ENCODE assay signal across 15 cellular contexts in the genomic region with DNA sequence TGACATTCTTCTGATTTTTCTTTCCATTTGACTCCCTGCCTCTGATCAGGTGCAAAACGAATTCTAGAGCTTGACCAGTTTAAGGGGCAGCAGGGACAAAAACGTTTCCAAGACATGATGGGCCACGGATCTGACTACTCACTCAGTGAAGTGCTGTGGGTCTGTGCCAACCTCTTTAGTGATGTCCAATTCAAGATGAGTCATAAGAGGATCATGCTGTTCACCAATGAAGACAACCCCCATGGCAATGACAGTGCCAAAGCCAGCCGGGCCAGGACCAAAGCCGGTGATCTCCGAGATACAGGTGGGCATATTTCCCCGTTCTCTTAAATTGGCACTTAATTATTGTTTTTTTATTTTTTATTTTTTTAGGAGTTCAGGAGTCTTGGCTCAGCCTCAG. TPM values are rescaled to one million over a fixed set of nuclear protein-coding genes. Genes with fewer than 3 reads are reported as not detected.
A peak's percentile ranks its signal among the peaks of the same experiment; 100 is the strongest.
DNase-seq lines count a peak whose midpoint lies in the region; ATAC-seq and TF ChIP-seq lines count a peak whose summit lies in the region.
"Had no signal": no experiment of that assay in that cellular context is flagged by ENCODE, and none has a peak within 500 bp of the region (broad histone marks: within the 10 kb centered on the region; RNA-seq: fewer than 3 reads in every experiment).

No MANE protein-coding gene starts in this region.

- peaks cover 6% of the 10 kb centered on the region for H3K4me1 Mint-ChIP-seq in MCF 10A (ENCODE audit: insufficient read depth, unreplicated experiment)
- H3K4me1 Mint-ChIP-seq in endothelial cell (ENCODE audit: unreplicated experiment) = no peaks in the 10 kb centered on the region
- H3K4me1 Mint-ChIP-seq: nephron progenitor cell had no signal

- H3K27ac ChIP-seq in breast epithelium = no peak overlapping the region
- H3K27ac ChIP-seq in adrenal gland = peak overlapping the region in 4 of 5 donors; percentile 20 to 73 (median 48)
- H3K27ac ChIP-seq: body of pancreas, WERI-Rb-1 had no signal

- BruUV-seq in MCF 10A (replicated peaks; lab: Mats Ljungman, UMichigan) = TSS peak; percentile 17

- TF ChIP-seq POLR2A in breast epithelium (IDR thresholded peaks at IDR 0.05) (no peak), adrenal gland (IDR thresholded peaks at IDR 0.05) (no peak)

- H3K4me3 Mint-ChIP-seq in MCF 10A (ENCODE audit: unreplicated experiment) (no peak overlapping the region), endothelial cell (ENCODE audit: unreplicated experiment) (no peak overlapping the region)
- H3K4me3 Mint-ChIP-seq: nephron progenitor cell had no signal

- TF ChIP-seq CTCF in MCF 10A (IDR thresholded peaks at IDR 0.05; ENCODE audit: unreplicated experiment) (no peak), breast epithelium (IDR thresholded peaks at IDR 0.05) (no peak), adrenal gland (IDR thresholded peaks at IDR 0.05) (no peak), fibroblast of the aortic adventitia (IDR thresholded peaks at IDR 0.05; ENCODE audit: insufficient read depth, low read length) (no peak), endothelial cell (IDR thresholded peaks at IDR 0.05; ENCODE audit: unreplicated experiment) (no peak)

- H3K4me1 ChIP-seq in breast epithelium (no peaks in the 10 kb centered on the region), adrenal gland (replicated peaks in 1 of 2) (no peaks in the 10 kb centered on the region)
- H3K4me1 ChIP-seq: body of pancreas had no signal

- intact Hi-C loops in MCF 10A (cut with micrococcal nuclease) (no loop called here), breast epithelium (cut with DNase I; ENCODE audit: low total_unique reads) (no loop called here), adrenal gland (cut with DNase I) (no loop called here)

- H3K9me3 ChIP-seq in breast epithelium (no peaks in the 10 kb centered on the region), adrenal gland (replicated peaks in 1 of 3) (no peaks in the 10 kb centered on the region)
- H3K9me3 ChIP-seq: body of pancreas had no signal

- H3K36me3 Mint-ChIP-seq in MCF 10A (ENCODE audit: insufficient read depth, unreplicated experiment) = peaks cover 100% of the 10 kb centered on the region
- peaks cover 26% of the 10 kb centered on the region for H3K36me3 Mint-ChIP-seq in endothelial cell (ENCODE audit: low read depth, unreplicated experiment)

- H3K27me3 ChIP-seq in breast epithelium (no peaks in the 10 kb centered on the region), adrenal gland (no peaks in the 10 kb centered on the region)
- H3K27me3 ChIP-seq: body of pancreas had no signal

- H3K36me3 ChIP-seq in breast epithelium = no peaks in the 10 kb centered on the region
- peaks cover 0 to 81% of the 10 kb centered on the region in 2 donors for H3K36me3 ChIP-seq in adrenal gland (replicated peaks in 1 of 2)

- POLR2A ChIA-PET in MCF 10A (lab: Yijun Ruan, JAX) = interaction anchor here (0.6 to 5.1 kb wide), 10 partner anchors 10 to 255 kb away, joined by 3 to 49 read pairs (median 4); a partner anchor contains a TSS

- H3K27ac Mint-ChIP-seq in MCF 10A (ENCODE audit: low read depth, unreplicated experiment) (peak overlapping the region; percentile 77), endothelial cell (ENCODE audit: unreplicated experiment) (no peak overlapping the region)
- H3K27ac Mint-ChIP-seq: nephron progenitor cell had no signal

- H3K27me3 Mint-ChIP-seq in MCF 10A (ENCODE audit: insufficient read depth, unreplicated experiment) = no peaks in the 10 kb centered on the region
- no peaks in the 10 kb centered on the region for H3K27me3 Mint-ChIP-seq in endothelial cell (ENCODE audit: unreplicated experiment)

- H3K9me3 Mint-ChIP-seq in MCF 10A (ENCODE audit: unreplicated experiment) (no peaks in the 10 kb centered on the region), endothelial cell (ENCODE audit: unreplicated experiment) (no peaks in the 10 kb centered on the region)

- H3K4me3 ChIP-seq in breast epithelium = no peak overlapping the region
- no peak overlapping the region for H3K4me3 ChIP-seq in adrenal gland
- H3K4me3 ChIP-seq in fibroblast of the aortic adventitia (ENCODE audit: low read depth, low read length) = no peak overlapping the region
- H3K4me3 ChIP-seq: body of pancreas had no signal

- peak; percentile 72 for DNase-seq in MCF 10A (ENCODE audit: unreplicated experiment)
- no peak for DNase-seq in breast epithelium (ENCODE audit: low spot score in 2 of 2)
- DNase-seq in adrenal gland = peak; percentile 66 to 86 (median 82)
- DNase-seq in fibroblast of the aortic adventitia (ENCODE audit: low read depth) = peak; percentile 34
- DNase-seq in stromal cell of bone marrow (ENCODE audit: low read depth) = peak; percentile 36
- no peak for DNase-seq in endothelial cell (ENCODE audit: low spot score)
- no peak for DNase-seq in activated CD8-positive, alpha-beta memory T cell treated with anti-CD3 and anti-CD28 coated beads, Interleukin-2, amount 50 U/mL, for 4 hours
- DNase-seq: activated T-cell treated with anti-CD3 and anti-CD28 coated beads for 4 hours, body of pancreas, DND-41, NCI-H2171, nephron progenitor cell, RPMI8226, WERI-Rb-1 had no signal

- 38 to 57% (median 43%) methylated on average over 7 of the region's 7 CpGs for WGBS in adrenal gland, 4 donors

- ATAC-seq in HG03025 (IDR thresholded peaks at IDR 0.05; ENCODE audit: low FRiP score, unreplicated experiment) = no peak
- ATAC-seq: body of pancreas had no signal

- CTCF ChIA-PET in MCF 10A (lab: Yijun Ruan, JAX) = interaction anchor here (1.0 to 1.1 kb wide), 2 partner anchors 15 to 93 kb away, joined by 3 to 4 read pairs; no protein-coding TSS in a partner anchor

RNA-seq across cellular contexts. Expression of a gene that starts 15.4 kb away (rescaled TPM):
- total RNA-seq in MCF 10A (2022) (173 and 203 TPM in 2 replicates), breast epithelium (100 to 1,000 TPM; 194 to 232 (median 220) TPM), adrenal gland (100 to 1,000 TPM; 211 to 363 (median 240) TPM), fibroblast of the aortic adventitia (ENCODE audit: low replicate concordance) (214 and 276 TPM in 2 replicates), endothelial cell (ENCODE audit: unreplicated experiment) (211 TPM)
- polyA plus RNA-seq in adrenal gland = 100 to 1,000 TPM; 122 to 475 (median 216) TPM

RNA-seq across cellular contexts. Expression of a gene that starts 15.6 kb away (rescaled TPM):
- 59.6 and 67.2 TPM in 2 replicates for total RNA-seq in MCF 10A (2022)
- 10 to 100 TPM; 17.0 to 23.5 (median 21.0) TPM for total RNA-seq in breast epithelium
- total RNA-seq in adrenal gland = 10 to 100 TPM; 11.4 to 64.7 (median 29.1) TPM
- polyA plus RNA-seq in adrenal gland = 10 to 100 TPM; 47.5 to 82.8 (median 58.7) TPM
- total RNA-seq in fibroblast of the aortic adventitia (ENCODE audit: low replicate concordance) = 4.8 and 20.8 TPM in 2 replicates
- total RNA-seq in endothelial cell (ENCODE audit: unreplicated experiment) = 23.2 TPM

RNA-seq across cellular contexts. Expression of a gene that starts 46.8 kb away (rescaled TPM):
- total RNA-seq in MCF 10A (2022) = 29.9 and 30.9 TPM in 2 replicates
- total RNA-seq in breast epithelium = 10 to 100 TPM; 42.7 to 74.1 (median 48.5) TPM
- 100 to 1,000 TPM in 1 of 8 donors, 10 to 100 TPM in 7; 49.5 to 105 (median 74.0) TPM for total RNA-seq in adrenal gland
- polyA plus RNA-seq in adrenal gland = 10 to 100 TPM; 37.8 to 53.0 (median 43.0) TPM
- total RNA-seq in fibroblast of the aortic adventitia (ENCODE audit: low replicate concordance) = 29.0 and 37.9 TPM in 2 replicates
- total RNA-seq in endothelial cell (ENCODE audit: unreplicated experiment) = 6.0 TPM

RNA-seq across cellular contexts. Expression of a gene that starts 52.2 kb away (rescaled TPM):
- total RNA-seq in MCF 10A (2022) = 280 and 286 TPM in 2 replicates
- 100 to 1,000 TPM in 2 of 3 donors, 10 to 100 TPM in 1; 97.9 to 145 (median 127) TPM for total RNA-seq in breast epithelium
- 100 to 1,000 TPM; 107 to 266 (median 166) TPM for total RNA-seq in adrenal gland
- 100 to 1,000 TPM; 152 to 446 (median 241) TPM for polyA plus RNA-seq in adrenal gland
- 15.4 and 82.5 TPM in 2 replicates for total RNA-seq in fibroblast of the aortic adventitia (ENCODE audit: low replicate concordance)
- total RNA-seq in endothelial cell (ENCODE audit: unreplicated experiment) = 133 TPM

Comparison
In these comparisons a context has a peak if more than half of its experiments do, and no peak if none do; other contexts are left out.
1. DNase-seq: peak in MCF 10A (single experiment), adrenal gland (7 of 7), fibroblast of the aortic adventitia (single experiment) and stromal cell of bone marrow (single experiment); none in breast epithelium (0 of 2), endothelial cell (single experiment) and activated CD8-positive, alpha-beta memory T cell treated with anti-CD3 and anti-CD28 coated beads, Interleukin-2, amount 50 U/mL, for 4 hours (single experiment).
2. H3K27ac ChIP-seq: peak in adrenal gland (4 of 5); none in breast epithelium (0 of 2).